Comparison of ENCODE assay signal across 8 cellular contexts in the genomic region with DNA sequence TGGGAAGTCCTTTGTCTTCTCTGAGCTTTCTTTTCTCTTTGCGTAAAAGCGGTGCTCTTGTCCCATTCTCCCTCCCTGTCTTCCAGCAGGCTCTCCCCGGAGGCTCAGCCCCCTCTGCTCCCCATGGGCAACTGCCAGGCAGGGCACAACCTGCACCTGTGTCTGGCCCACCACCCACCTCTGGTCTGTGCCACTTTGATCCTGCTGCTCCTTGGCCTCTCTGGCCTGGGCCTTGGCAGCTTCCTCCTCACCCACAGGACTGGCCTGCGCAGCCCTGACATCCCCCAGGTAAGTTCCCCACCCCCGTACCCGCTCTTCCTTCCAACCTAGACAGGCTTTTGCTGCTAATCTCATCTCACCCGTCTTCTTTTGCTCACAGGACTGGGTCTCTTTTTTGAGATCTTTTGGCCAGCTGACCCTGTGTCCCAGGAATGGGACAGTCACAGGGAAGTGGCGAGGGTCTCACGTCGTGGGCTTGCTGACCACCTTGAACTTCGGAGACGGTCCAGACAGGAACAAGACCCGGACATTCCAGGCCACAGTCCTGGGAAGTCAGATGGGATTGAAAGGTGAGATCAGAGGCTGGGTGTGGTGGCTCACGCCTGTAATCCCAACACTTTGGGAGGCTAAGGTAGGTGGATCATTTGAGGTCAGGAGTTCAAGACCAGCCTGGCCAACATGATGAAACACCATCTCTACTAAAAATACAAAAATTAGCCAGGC. TPM values are rescaled to one million over a fixed set of nuclear protein-coding genes. Genes with fewer than 3 reads are reported as not detected.
DNase-seq lines count a peak whose midpoint lies in the region; ATAC-seq and TF ChIP-seq lines count a peak whose summit lies in the region.

No MANE protein-coding gene starts in this region.

- H2AFZ ChIP-seq in MM.1S (ENCODE audit: low read length) (no peak overlapping the region; the same call in 1 of the 2 replicates), neuronal stem cell (ENCODE audit: low read length) (no peak overlapping the region)

- peak overlapping the region; percentile 66 for H3K14ac ChIP-seq in neuronal stem cell (ENCODE audit: low read length)

- peak overlapping the region; percentile 87 for H3K4me3 ChIP-seq in AG10803 (ENCODE audit: low read length)
- peak overlapping the region; percentile 76; the same call in 1 of the 2 replicates for H3K4me3 ChIP-seq in MM.1S (ENCODE audit: low read length)
- peak overlapping the region; percentile 87 to 94 for H3K4me3 ChIP-seq in duodenal mucosa (ENCODE audit: low read depth in 1 of 2, low read length in 2 of 2)
- H3K4me3 ChIP-seq in neuronal stem cell (ENCODE audit: low read length in 2 of 2), result peak overlapping the region; percentile 11 to 62
- no peak overlapping the region for H3K4me3 ChIP-seq in HAP-1

- WGBS in neuronal stem cell (ENCODE audit: extremely low coverage in 2 of 2, insufficient read length in 2 of 2, insufficient replicate concordance in 1 of 2), 2 donors, result no CpG with 5 or more reads among the region's 14 CpGs

- H4K8ac ChIP-seq in neuronal stem cell (ENCODE audit: low read depth, low read length), result no peak overlapping the region

- in situ Hi-C loops in HAP-1 (cut with MboI; ENCODE audit: low sequenced_read_pairs), result no loop called here

- H3K27ac ChIP-seq in MM.1S (ENCODE audit: low read length) (no peak overlapping the region), duodenal mucosa (ENCODE audit: low read depth, low read length) (peak overlapping the region; percentile 53), neuronal stem cell (replicated peaks; ENCODE audit: low read length) (no peak overlapping the region)

- no peak overlapping the region for H3K4ac ChIP-seq in neuronal stem cell (ENCODE audit: low read length)

- H3K79me1 ChIP-seq in neuronal stem cell (ENCODE audit: low read depth, low read length), result no peaks in the 10 kb centered on the region

- 0 out of 2 replicates have a peak, but pooled peaks cover 6% of the 10 kb centered on the region for H3F3A ChIP-seq in MM.1S (ENCODE audit: insufficient read depth, low read length)

- H2AK5ac ChIP-seq in neuronal stem cell (ENCODE audit: low read depth, low read length), result no peak overlapping the region

- peak overlapping the region; percentile 16 for H2BK12ac ChIP-seq in neuronal stem cell (ENCODE audit: low read length)

- H3K36me3 ChIP-seq in MM.1S (replicated peaks; ENCODE audit: insufficient read depth, low read length) (no peaks in the 10 kb centered on the region), duodenal mucosa (ENCODE audit: control insufficient read depth in 1 of 2, insufficient read depth in 2 of 2, low read length in 2 of 2) (peaks cover 4 to 9% of the 10 kb centered on the region in 2 donors), neuronal stem cell (replicated peaks in 1 of 2; ENCODE audit: control insufficient read depth in 2 of 2, insufficient read depth in 2 of 2, low read length in 2 of 2) (peaks cover 4 to 20% of the 10 kb centered on the region in 2 donors), HAP-1 (replicated peaks) (peaks cover 3% of the 10 kb centered on the region)

- H2BK5ac ChIP-seq in neuronal stem cell (ENCODE audit: low read length), result no peak overlapping the region

- H3K4me2 ChIP-seq in MM.1S (ENCODE audit: low read depth, low read length), result peak overlapping the region; percentile 94
- no peak overlapping the region for H3K4me2 ChIP-seq in neuronal stem cell (ENCODE audit: insufficient read depth, low read length, poor library complexity, severe bottlenecking)

- no peaks in the 10 kb centered on the region for H3K9me2 ChIP-seq in MM.1S (replicated peaks; ENCODE audit: insufficient read depth, low read length)

- H3K27me3 ChIP-seq in MM.1S (replicated peaks; ENCODE audit: insufficient read depth, low read length) (no peaks in the 10 kb centered on the region), duodenal mucosa (ENCODE audit: control insufficient read depth in 1 of 2, insufficient read depth in 2 of 2, low read length in 2 of 2) (no peaks in the 10 kb centered on the region), neuronal stem cell (ENCODE audit: control insufficient read depth in 3 of 3, insufficient read depth in 3 of 3, low read depth in 1 of 3, low read length in 3 of 3) (no peaks in the 10 kb centered on the region), HAP-1 (ENCODE audit: low read depth) (no peaks in the 10 kb centered on the region)

- H2BK120ac ChIP-seq in neuronal stem cell (ENCODE audit: low read depth, low read length), result no peak overlapping the region

- H3K23ac ChIP-seq in neuronal stem cell (ENCODE audit: low read depth, low read length, poor library complexity), result no peak overlapping the region

- peaks cover 5% of the 10 kb centered on the region; the same call in 1 of the 2 replicates for H3K4me1 ChIP-seq in MM.1S (ENCODE audit: low read length)
- peaks cover 12 to 23% of the 10 kb centered on the region in 2 donors for H3K4me1 ChIP-seq in duodenal mucosa (ENCODE audit: control insufficient read depth in 1 of 2, insufficient read depth in 2 of 2, low read length in 2 of 2)
- peaks cover 0 to 3% of the 10 kb centered on the region in 2 donors for H3K4me1 ChIP-seq in neuronal stem cell (ENCODE audit: control insufficient read depth in 2 of 2, insufficient read depth in 1 of 2, low read depth in 1 of 2, low read length in 2 of 2)
- H3K4me1 ChIP-seq in HAP-1, result peaks cover 9% of the 10 kb centered on the region

- no peaks in the 10 kb centered on the region for H3K9me3 ChIP-seq in MM.1S (replicated peaks; ENCODE audit: insufficient read depth, low read length)
- no peaks in the 10 kb centered on the region for H3K9me3 ChIP-seq in duodenal mucosa (ENCODE audit: control insufficient read depth in 1 of 2, low read length in 2 of 2)
- peaks cover 0 to 4% of the 10 kb centered on the region in 2 donors for H3K9me3 ChIP-seq in neuronal stem cell (replicated peaks in 1 of 2; ENCODE audit: control insufficient read depth in 2 of 2, insufficient read depth in 1 of 2, low read depth in 1 of 2, low read length in 2 of 2)
- no peaks in the 10 kb centered on the region for H3K9me3 ChIP-seq in HAP-1

- no peak overlapping the region for H4K91ac ChIP-seq in neuronal stem cell (ENCODE audit: low read depth, low read length, poor library complexity)

- TF ChIP-seq CTCF in AG10803 (conservative IDR thresholded peaks at IDR 0.05; ENCODE audit: low read length) (no peak), MM.1S (IDR thresholded peaks at IDR 0.05; ENCODE audit: low read length) (no peak)

- H3K79me2 ChIP-seq in MM.1S (ENCODE audit: low read length), result no peaks in the 10 kb centered on the region

- no peak for ATAC-seq in GM21367 (IDR thresholded peaks at IDR 0.05; ENCODE audit: unreplicated experiment)

- H2BK15ac ChIP-seq in neuronal stem cell (ENCODE audit: low read length), result no peak overlapping the region

- H3K9ac ChIP-seq in MM.1S (ENCODE audit: low read length) (peak overlapping the region; percentile 58; the same call in 1 of the 2 replicates), duodenal mucosa (ENCODE audit: low read depth in 1 of 2, low read length in 2 of 2) (peak overlapping the region; percentile 90 to 96), neuronal stem cell (ENCODE audit: low read depth, low read length, poor library complexity) (no peak overlapping the region)

- no peaks in the 10 kb centered on the region for H4K20me1 ChIP-seq in MM.1S (ENCODE audit: insufficient read depth, low read length)

- no peak for DNase-seq in AG10803 (ENCODE audit: low read depth)
- no peak for DNase-seq in MM.1S
- DNase-seq in neuronal stem cell (ENCODE audit: low spot score), result no peak
- DNase-seq in HAP-1 (ENCODE audit: low spot score in 2 of 2), result no peak
- DNase-seq in HCEC 1CT, result no peak
- DNase-seq in DMS 273 treated with DMSO at 0.1 percent for 48 hours (lab: John Stamatoyannopoulos, UW), result no peak

- no peak overlapping the region for H3K18ac ChIP-seq in neuronal stem cell (ENCODE audit: low read length)

RNA-seq across cellular contexts. Expression of a gene that starts 1.3 kb away (rescaled TPM):
- polyA plus RNA-seq in neuronal stem cell (2013, experiment 1 of 2), result 80.5 TPM
- 84.2 TPM for polyA plus RNA-seq in neuronal stem cell (2013, experiment 2 of 2)

RNA-seq across cellular contexts. Expression of a gene that starts 10.5 kb away (rescaled TPM):
- 19.9 TPM for polyA plus RNA-seq in neuronal stem cell (2013, experiment 1 of 2)
- polyA plus RNA-seq in neuronal stem cell (2013, experiment 2 of 2), result 19.4 TPM

RNA-seq across cellular contexts. Expression of a gene that starts 32.2 kb away (rescaled TPM):
- polyA plus RNA-seq in neuronal stem cell (2013, experiment 1 of 2), result 16.5 TPM
- polyA plus RNA-seq in neuronal stem cell (2013, experiment 2 of 2), result 17.3 TPM

RNA-seq across cellular contexts. Expression of a gene that starts 32.9 kb away (rescaled TPM):
- 48.2 TPM for polyA plus RNA-seq in neuronal stem cell (2013, experiment 1 of 2)
- 47.3 TPM for polyA plus RNA-seq in neuronal stem cell (2013, experiment 2 of 2)

RNA-seq across cellular contexts. Expression of a gene that starts 37.2 kb away (rescaled TPM):
- polyA plus RNA-seq in neuronal stem cell (2013, experiment 1 of 2), result 14.0 TPM
- 13.4 TPM for polyA plus RNA-seq in neuronal stem cell (2013, experiment 2 of 2)
